In genomic region chr11:61964941-61965282, GRCh38 we compare ENCODE assay signal across 1 cellular context.
TF ChIP-seq lines count a peak whose summit lies in the region.

No MANE protein-coding gene starts in this region.

TF ChIP-seq in HepG2, 621 proteins besides CTCF, POLR2A, EP300 and RAD21:
- TF ChIP-seq ZKSCAN1 (IDR thresholded peaks at IDR 0.05; ENCODE audit: low read length): no peak
- TF ChIP-seq TRIM22 (IDR thresholded peaks at IDR 0.05): no peak
- TF ChIP-seq ZNF878 (CRISPR knock-in tag; IDR thresholded peaks at IDR 0.05): 0 out of 2 replicates have a peak, but pooled peaks have one; percentile 7
- TF ChIP-seq ZNF672 (CRISPR knock-in tag; IDR thresholded peaks at IDR 0.05): no peak
- no peak for TF ChIP-seq ZBTB39 (CRISPR knock-in tag; IDR thresholded peaks at IDR 0.05)
- no peak for TF ChIP-seq RNF2 (conservative IDR thresholded peaks at IDR 0.05; ENCODE audit: low read depth)
- no peak for TF ChIP-seq ZNF224 (CRISPR knock-in tag; IDR thresholded peaks at IDR 0.05)
- no peak; the same call in 1 of the 2 replicates for TF ChIP-seq PAF1 (CRISPR knock-in tag; IDR thresholded peaks at IDR 0.05)
